1 cellular context compared by ENCODE assay signal in the genomic region with DNA sequence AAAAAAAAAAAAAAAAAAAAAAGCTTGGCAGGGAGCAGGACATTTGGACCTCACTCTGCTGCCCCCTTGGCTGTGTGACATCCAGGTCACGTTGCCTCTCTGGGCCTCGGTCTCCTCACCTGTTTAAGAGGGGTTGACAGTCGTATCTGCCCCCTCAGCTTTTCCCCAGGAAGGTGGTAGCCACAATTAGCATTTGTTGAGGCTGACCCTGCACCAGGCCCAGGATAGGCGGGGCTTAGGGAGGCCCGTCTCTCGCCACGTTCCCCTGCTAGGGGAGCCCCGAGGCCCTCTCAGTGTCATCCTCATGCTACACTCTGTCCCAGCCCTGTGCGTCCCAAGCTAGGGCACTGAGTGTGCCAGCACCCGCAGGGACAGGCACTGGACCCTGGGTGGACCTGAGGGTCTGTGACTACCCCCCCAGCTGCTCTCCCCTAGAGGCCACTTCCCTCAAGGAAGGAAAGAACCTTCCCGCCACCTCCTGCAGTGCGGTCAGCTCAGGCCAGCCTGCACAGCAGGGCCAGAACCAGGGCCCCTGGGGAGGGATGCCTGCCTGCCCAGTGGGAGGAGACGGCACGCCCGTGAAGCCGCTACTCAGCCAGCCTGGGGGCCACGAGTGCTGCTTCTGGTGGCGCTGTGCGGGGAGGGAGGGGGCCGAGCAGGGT.
TF ChIP-seq lines count a peak whose summit lies in the region.

No MANE protein-coding gene starts in this region.

TF ChIP-seq in WTC11, 78 proteins besides CTCF, POLR2A, EP300 and RAD21 (continued from another document):
- TF ChIP-seq KAT7 (CRISPR knock-in tag; IDR thresholded peaks at IDR 0.05; ENCODE audit: borderline replicate concordance) = no peak
- TF ChIP-seq ZNF423 (CRISPR knock-in tag; IDR thresholded peaks at IDR 0.05) = peak; percentile 44; the same call in 1 of the 2 replicates
- no peak for TF ChIP-seq HMGA2 (CRISPR knock-in tag; IDR thresholded peaks at IDR 0.05)
- no peak for TF ChIP-seq NFATC4 (CRISPR knock-in tag; IDR thresholded peaks at IDR 0.05)
- no peak for TF ChIP-seq ZNF219 (CRISPR knock-in tag; IDR thresholded peaks at IDR 0.05; ENCODE audit: borderline replicate concordance)
TF ChIP-seq in WTC11: peak in this region for 3.
